Comparison of ENCODE assay signal across 1 cellular context in the genomic region with DNA sequence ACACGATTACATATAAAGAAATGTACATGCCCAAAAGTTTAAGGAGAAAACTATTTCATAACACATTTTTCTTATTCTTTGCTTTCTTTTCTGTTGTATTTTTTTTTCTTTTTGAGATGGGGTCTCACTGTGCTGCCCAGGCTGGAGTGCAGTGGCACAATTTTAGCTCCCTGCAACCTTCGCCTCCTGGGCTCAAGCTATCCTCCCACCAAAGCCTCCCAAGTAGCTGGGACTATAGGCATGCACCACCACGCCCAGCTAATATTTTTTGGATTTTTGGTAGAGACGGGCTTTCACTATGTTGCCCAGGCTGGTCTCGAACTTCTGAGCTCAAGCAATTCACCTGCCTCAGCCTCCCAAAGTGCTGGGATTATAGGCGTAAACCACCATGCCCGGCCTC. TPM values are rescaled to one million over a fixed set of nuclear protein-coding genes. Genes with fewer than 3 reads are reported as not detected.
"Had no signal": no experiment of that assay in that cellular context is flagged by ENCODE, and none has a peak within 500 bp of the region (broad histone marks: within the 10 kb centered on the region; RNA-seq: fewer than 3 reads in every experiment).

No MANE protein-coding gene starts in this region.

RNA-seq across cellular contexts. Expression of a gene that starts 4.1 kb away (rescaled TPM):
- total RNA-seq: GM12878 had no signal
- polyA plus RNA-seq: GM12878 had no signal
